Comparison of ENCODE assay signal across 11 cellular contexts in the genomic region with DNA sequence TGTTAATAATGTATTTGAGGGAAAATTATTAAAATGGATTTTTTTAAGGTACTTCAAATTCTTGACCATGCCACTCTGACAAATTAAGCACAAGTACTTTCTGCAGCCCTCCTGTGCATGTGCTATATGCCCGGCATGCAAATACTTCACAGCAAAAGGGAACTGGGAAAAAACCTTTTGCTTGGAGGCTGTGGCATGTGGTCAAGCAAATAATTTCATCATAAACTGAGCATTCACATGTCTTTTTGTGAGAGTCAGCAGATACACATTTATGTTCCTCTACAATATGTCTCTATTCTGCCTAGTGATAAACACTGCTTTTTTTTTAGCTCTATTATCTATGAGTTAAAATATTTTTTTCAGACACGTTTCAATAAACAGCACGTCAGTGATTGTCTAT. TPM values are rescaled to one million over a fixed set of nuclear protein-coding genes. Genes with fewer than 3 reads are reported as not detected.
DNase-seq lines count a peak whose midpoint lies in the region; ATAC-seq and TF ChIP-seq lines count a peak whose summit lies in the region.
"Had no signal": no experiment of that assay in that cellular context is flagged by ENCODE, and none has a peak within 500 bp of the region (broad histone marks: within the 10 kb centered on the region; RNA-seq: fewer than 3 reads in every experiment).

No MANE protein-coding gene starts in this region.

- peaks cover 18 to 25% (median 21%) of the 10 kb centered on the region in 7 donors for H3K9me3 Mint-ChIP-seq in CD14-positive monocyte
- no peaks in the 10 kb centered on the region for H3K9me3 Mint-ChIP-seq in activated CD8-positive, alpha-beta T cell treated with anti-CD3 and anti-CD28 coated beads, Interleukin-2, amount 10 ng/mL, durations not matched to agents 7 days and 5 days (ENCODE audit: insufficient read depth)

- peaks cover 3% of the 10 kb centered on the region in 2 donors for H3K36me3 Mint-ChIP-seq in CD14-positive monocyte
- no peaks in the 10 kb centered on the region for H3K36me3 Mint-ChIP-seq in activated CD8-positive, alpha-beta T cell treated with anti-CD3 and anti-CD28 coated beads, Interleukin-2, amount 10 ng/mL, durations not matched to agents 7 days and 5 days (ENCODE audit: low read depth)

- H3K4me3 Mint-ChIP-seq in CD14-positive monocyte: no peak overlapping the region
- no peak overlapping the region for H3K4me3 Mint-ChIP-seq in activated CD8-positive, alpha-beta T cell treated with anti-CD3 and anti-CD28 coated beads, Interleukin-2, amount 10 ng/mL, durations not matched to agents 7 days and 5 days
- H3K4me3 Mint-ChIP-seq: activated CD4-positive, alpha-beta T cell treated with anti-CD3 and anti-CD28 coated beads for 36 hours; mesothelial cell of epicardium had no signal

- 52 to 57% methylated on average over 3 of the region's 3 CpGs for WGBS in testis, 2 donors

- peaks cover 45% of the 10 kb centered on the region for H3K4me1 Mint-ChIP-seq in CD14-positive monocyte
- no peaks in the 10 kb centered on the region for H3K4me1 Mint-ChIP-seq in activated CD8-positive, alpha-beta T cell treated with anti-CD3 and anti-CD28 coated beads, Interleukin-2, amount 10 ng/mL, durations not matched to agents 7 days and 5 days (ENCODE audit: low read depth)
- H3K4me1 Mint-ChIP-seq: activated CD4-positive, alpha-beta T cell treated with anti-CD3 and anti-CD28 coated beads for 36 hours had no signal

- DNase-seq in CD14-positive monocyte (ENCODE audit: low spot score): peak; percentile 66
- peak; percentile 34 for DNase-seq in H4 (ENCODE audit: low spot score)
- peak; percentile 25 for DNase-seq in NB4 (ENCODE audit: low read depth)
- peak; percentile 41 for DNase-seq in fibroblast of the aortic adventitia (ENCODE audit: low read depth)
- no peak for DNase-seq in AG08395 (ENCODE audit: low spot score)
- DNase-seq in testis: no peak
- no peak for DNase-seq in left lobe of liver (ENCODE audit: low spot score)
- no peak for DNase-seq in activated CD8-positive, alpha-beta T cell treated with anti-CD3 and anti-CD28 coated beads, Interleukin-2, amount 10 ng/mL, durations not matched to agents 7 days and 5 days
- DNase-seq: activated CD4-positive, alpha-beta T cell treated with anti-CD3 and anti-CD28 coated beads for 36 hours; KBM-7 had no signal

- no peak for ATAC-seq in left lobe of liver
- no peak for ATAC-seq in activated CD8-positive, alpha-beta T cell treated with anti-CD3 and anti-CD28 coated beads, Interleukin-2, amount 10 ng/mL, durations not matched to agents 7 days and 5 days
- ATAC-seq: activated CD4-positive, alpha-beta T cell treated with anti-CD3 and anti-CD28 coated beads for 36 hours had no signal

- H3K4me3 ChIP-seq in NB4 (ENCODE audit: low read depth, low read length): no peak overlapping the region
- H3K4me3 ChIP-seq in fibroblast of the aortic adventitia (ENCODE audit: low read depth, low read length): no peak overlapping the region
- no peak overlapping the region for H3K4me3 ChIP-seq in testis

- no peaks in the 10 kb centered on the region for H3K9me3 ChIP-seq in testis

- H3K27ac ChIP-seq in testis: no peak overlapping the region

- POLR2A ChIA-PET in activated CD8-positive, alpha-beta T cell treated with anti-CD3 and anti-CD28 coated beads, Interleukin-2, amount 10 ng/mL, durations not matched to agents 7 days and 5 days (lab: Charles Lee): no interaction called here

- H3K27ac Mint-ChIP-seq in CD14-positive monocyte: peak overlapping the region; percentile 97 to 99 (median 99)
- no peak overlapping the region for H3K27ac Mint-ChIP-seq in activated CD8-positive, alpha-beta T cell treated with anti-CD3 and anti-CD28 coated beads, Interleukin-2, amount 10 ng/mL, durations not matched to agents 7 days and 5 days
- H3K27ac Mint-ChIP-seq: activated CD4-positive, alpha-beta T cell treated with anti-CD3 and anti-CD28 coated beads for 36 hours had no signal

- intact Hi-C loops in CD14-positive monocyte (cut with micrococcal nuclease) (no loop called here), testis (cut with DNase I; ENCODE audit: low total_unique reads) (no loop called here)

- no peaks in the 10 kb centered on the region for H3K27me3 ChIP-seq in testis

- H3K4me1 ChIP-seq in testis: no peaks in the 10 kb centered on the region

- TF ChIP-seq CTCF in CD14-positive monocyte (IDR thresholded peaks at IDR 0.05) (no peak), NB4 (IDR thresholded peaks at IDR 0.05; ENCODE audit: low read depth, low read length) (no peak), fibroblast of the aortic adventitia (IDR thresholded peaks at IDR 0.05; ENCODE audit: insufficient read depth, low read length) (no peak), testis (IDR thresholded peaks at IDR 0.05) (no peak)

- CTCF ChIA-PET in activated CD8-positive, alpha-beta T cell treated with anti-CD3 and anti-CD28 coated beads, Interleukin-2, amount 10 ng/mL, durations not matched to agents 7 days and 5 days (lab: Charles Lee): no interaction called here

- TF ChIP-seq POLR2A in NB4 (IDR thresholded peaks at IDR 0.05; ENCODE audit: extremely low read depth, insufficient read length) (no peak), testis (IDR thresholded peaks at IDR 0.05) (no peak)

- peaks cover 0 to 6% (median 0%) of the 10 kb centered on the region in 3 donors for H3K27me3 Mint-ChIP-seq in CD14-positive monocyte (ENCODE audit: low read depth in 3 of 3)
- no peaks in the 10 kb centered on the region for H3K27me3 Mint-ChIP-seq in activated CD8-positive, alpha-beta T cell treated with anti-CD3 and anti-CD28 coated beads, Interleukin-2, amount 10 ng/mL, durations not matched to agents 7 days and 5 days (ENCODE audit: low read depth)

- no peaks in the 10 kb centered on the region for H3K36me3 ChIP-seq in testis (ENCODE audit: low read depth, missing control alignments)

RNA-seq across cellular contexts. Expression of a gene that starts 53.7 kb away (rescaled TPM):
- not detected for polyA plus RNA-seq in CD14-positive monocyte
- 45.0 and 54.7 TPM in 2 replicates for total RNA-seq in H4 (2014; rRNA removed; shearing (Covaris generic))
- total RNA-seq in fibroblast of the aortic adventitia (ENCODE audit: low replicate concordance): 1.6 and 118 TPM in 2 replicates
- total RNA-seq in testis: 1 to 10 TPM; 1.4 to 3.9 TPM
- polyA plus RNA-seq in testis (ENCODE audit: insufficient read depth, low read depth, low replicate concordance): 2.0 TPM
- 0.58 TPM for total RNA-seq in left lobe of liver
- total RNA-seq in activated CD8-positive, alpha-beta T cell treated with anti-CD3 and anti-CD28 coated beads, Interleukin-2, amount 10 ng/mL, durations not matched to agents 7 days and 5 days: 1 to 10 TPM; 1.9 to 2.0 TPM

Comparison
In these comparisons a context has a peak if more than half of its experiments do, and no peak if none do; other contexts are left out.
1. DNase-seq: peak in CD14-positive monocyte (single experiment), H4 (single experiment), NB4 (single experiment) and fibroblast of the aortic adventitia (single experiment); none in AG08395 (single experiment), testis (single experiment), left lobe of liver (single experiment) and activated CD8-positive, alpha-beta T cell treated with anti-CD3 and anti-CD28 coated beads, Interleukin-2, amount 10 ng/mL, durations not matched to agents 7 days and 5 days (single experiment).